ENCODE assay signal across 12 cellular contexts in genomic region chr14:68380304-68380840, GRCh38.
DNase-seq lines count a peak whose midpoint lies in the region; ATAC-seq, FAIRE-seq and TF ChIP-seq lines count a peak whose summit lies in the region.
"Had no signal": no experiment of that assay in that cellular context is flagged by ENCODE, and none has a peak within 500 bp of the region (broad histone marks: within the 10 kb centered on the region; RNA-seq: fewer than 3 reads in every experiment).

No MANE protein-coding gene starts in this region.

- ATAC-seq in HG03066 (IDR thresholded peaks at IDR 0.05; ENCODE audit: low read depth, unreplicated experiment) = peak; percentile 63

- no peaks in the 10 kb centered on the region for H3K27me3 Mint-ChIP-seq in activated CD4-positive, alpha-beta T cell treated with anti-CD3 and anti-CD28 coated beads, Interleukin-2, amount 10 ng/mL, durations not matched to agents 7 days and 5 days
- H3K27me3 Mint-ChIP-seq in activated CD4-positive, alpha-beta T cell treated with anti-CD3 and anti-CD28 coated beads, Interleukin-2, amount 10 ng/mL, durations not matched to agents 24 days and 14 days = no peaks in the 10 kb centered on the region

- no peak for DNase-seq in activated CD4-positive, alpha-beta T cell treated with anti-CD3 and anti-CD28 coated beads, Interleukin-2, amount 10 ng/mL, durations not matched to agents 7 days and 5 days
- DNase-seq in activated CD4-positive, alpha-beta T cell treated with anti-CD3 and anti-CD28 coated beads, Interleukin-2, amount 10 ng/mL, durations not matched to agents 24 days and 14 days = no peak
- DNase-seq in astrocyte of the hippocampus (ENCODE audit: low read depth, low spot score) (peak; percentile 45), tibial artery (no peak), urothelium cell line (ENCODE audit: low spot score) (no peak), hepatic stellate cell (ENCODE audit: low spot score) (no peak), germinal center (ENCODE audit: low spot score) (no peak)
- DNase-seq: H9, NCI-H446, nephron progenitor cell, stomach had no signal

- peaks cover 3% of the 10 kb centered on the region for H3K36me3 Mint-ChIP-seq in activated CD4-positive, alpha-beta T cell treated with anti-CD3 and anti-CD28 coated beads, Interleukin-2, amount 10 ng/mL, durations not matched to agents 7 days and 5 days (ENCODE audit: low read depth)
- H3K36me3 Mint-ChIP-seq in activated CD4-positive, alpha-beta T cell treated with anti-CD3 and anti-CD28 coated beads, Interleukin-2, amount 10 ng/mL, durations not matched to agents 24 days and 14 days (ENCODE audit: low read depth) = no peaks in the 10 kb centered on the region

- no peaks in the 10 kb centered on the region for H3K9me3 Mint-ChIP-seq in activated CD4-positive, alpha-beta T cell treated with anti-CD3 and anti-CD28 coated beads, Interleukin-2, amount 10 ng/mL, durations not matched to agents 7 days and 5 days
- H3K9me3 Mint-ChIP-seq in activated CD4-positive, alpha-beta T cell treated with anti-CD3 and anti-CD28 coated beads, Interleukin-2, amount 10 ng/mL, durations not matched to agents 24 days and 14 days = peaks cover 3% of the 10 kb centered on the region
- H3K9me3 Mint-ChIP-seq: H9, nephron progenitor cell had no signal

- CTCF ChIA-PET in activated CD4-positive, alpha-beta T cell treated with anti-CD3 and anti-CD28 coated beads, Interleukin-2, amount 10 ng/mL, durations not matched to agents 7 days and 5 days (lab: Charles Lee) = interaction anchor here (1.1 to 1.3 kb wide), 2 partner anchors 10 to 46 kb away, joined by 3 to 4 read pairs; no protein-coding TSS in a partner anchor

- H3K4me1 Mint-ChIP-seq in activated CD4-positive, alpha-beta T cell treated with anti-CD3 and anti-CD28 coated beads, Interleukin-2, amount 10 ng/mL, durations not matched to agents 7 days and 5 days = peaks cover 42% of the 10 kb centered on the region
- peaks cover 23% of the 10 kb centered on the region for H3K4me1 Mint-ChIP-seq in activated CD4-positive, alpha-beta T cell treated with anti-CD3 and anti-CD28 coated beads, Interleukin-2, amount 10 ng/mL, durations not matched to agents 24 days and 14 days

- H3K4me3 ChIP-seq in tibial artery = no peak overlapping the region
- H3K4me3 ChIP-seq: stomach had no signal

- no peaks in the 10 kb centered on the region for H3K27me3 ChIP-seq in tibial artery
- H3K27me3 ChIP-seq: stomach had no signal

- H3K36me3 ChIP-seq in tibial artery = no peaks in the 10 kb centered on the region
- H3K36me3 ChIP-seq: stomach had no signal

- FAIRE-seq in urothelium cell line (lab: Jason Lieb, UNC) = no peak

- peaks cover 0 to 73% (median 45%) of the 10 kb centered on the region in 4 donors for H3K4me1 ChIP-seq in tibial artery

- no peak overlapping the region for H3K4me3 Mint-ChIP-seq in activated CD4-positive, alpha-beta T cell treated with anti-CD3 and anti-CD28 coated beads, Interleukin-2, amount 10 ng/mL, durations not matched to agents 7 days and 5 days
- H3K4me3 Mint-ChIP-seq in activated CD4-positive, alpha-beta T cell treated with anti-CD3 and anti-CD28 coated beads, Interleukin-2, amount 10 ng/mL, durations not matched to agents 24 days and 14 days = no peak overlapping the region
- H3K4me3 Mint-ChIP-seq: H9, nephron progenitor cell had no signal

- H3K27ac Mint-ChIP-seq in activated CD4-positive, alpha-beta T cell treated with anti-CD3 and anti-CD28 coated beads, Interleukin-2, amount 10 ng/mL, durations not matched to agents 7 days and 5 days = peak overlapping the region; percentile 54
- H3K27ac Mint-ChIP-seq in activated CD4-positive, alpha-beta T cell treated with anti-CD3 and anti-CD28 coated beads, Interleukin-2, amount 10 ng/mL, durations not matched to agents 24 days and 14 days = no peak overlapping the region
- H3K27ac Mint-ChIP-seq: H9, nephron progenitor cell had no signal

- intact Hi-C loops in activated CD4-positive, alpha-beta T cell treated with anti-CD3 and anti-CD28 coated beads, Interleukin-2, amount 10 ng/mL, durations not matched to agents 24 days and 14 days (cut with micrococcal nuclease) = no loop called here
- intact Hi-C loops in tibial artery (cut with DNase I; ENCODE audit: low total_unique reads) = no loop called here

- H3K27ac ChIP-seq in tibial artery = peak overlapping the region; percentile 56 to 81

- TF ChIP-seq CTCF in tibial artery (IDR thresholded peaks at IDR 0.05) = no peak

- POLR2A ChIA-PET in activated CD4-positive, alpha-beta T cell treated with anti-CD3 and anti-CD28 coated beads, Interleukin-2, amount 10 ng/mL, durations not matched to agents 7 days and 5 days (lab: Charles Lee) = interaction anchor here (0.7 kb wide), 1 partner anchor 231 kb away, joined by 5 read pairs; no protein-coding TSS in a partner anchor

- H3K9me3 ChIP-seq in tibial artery = no peaks in the 10 kb centered on the region
- H3K9me3 ChIP-seq: stomach had no signal
